Comparison of ENCODE assay signal across 32 cellular contexts in the genomic region with DNA sequence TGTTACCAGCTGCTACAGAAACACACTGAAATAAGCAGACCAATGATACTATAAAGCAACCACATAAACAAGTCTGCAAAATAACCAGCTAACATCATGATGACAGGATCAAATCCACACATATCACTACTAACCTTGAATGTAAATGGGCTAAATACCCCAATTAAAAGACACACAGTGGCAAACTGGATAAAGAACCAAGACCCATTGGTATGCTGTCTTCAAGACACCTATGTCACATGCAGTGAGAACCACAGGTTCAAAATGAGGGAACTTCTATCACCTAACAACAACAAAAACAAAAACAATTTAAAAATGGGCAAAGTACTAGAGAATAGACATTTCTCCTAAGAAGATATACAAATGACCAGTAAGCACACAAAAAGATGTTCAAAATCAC.
"Had no signal": no experiment of that assay in that cellular context is flagged by ENCODE, and none has a peak within 500 bp of the region (broad histone marks: within the 10 kb centered on the region; RNA-seq: fewer than 3 reads in every experiment).

No MANE protein-coding gene starts in this region.

- DNase-seq: Karpas-422, MG63, MM.1S, NCI-H1048, NCI-H1092, NCI-H1105, NCI-H1105 treated with DMSO at 0.1 percent for 48 hours, NCI-H1417, NCI-H1417 treated with DMSO at 0.1 percent for 48 hours, NCI-H1436, NCI-H1436 treated with DMSO at 0.1 percent for 48 hours, NCI-H146, NCI-H1694, NCI-H1694 treated with DMSO at 0.1 percent for 48 hours, NCI-H187, NCI-H187 treated with DMSO at 0.1 percent for 48 hours, NCI-H1930, NCI-H2029, NCI-H2029 treated with DMSO at 0.1 percent for 48 hours, NCI-H2081, NCI-H2081 treated with DMSO at 0.1 percent for 48 hours, NCI-H2107, NCI-H2171, NCI-H2171 treated with DMSO at 0.1 percent for 48 hours, NCI-H2227 treated with DMSO at 0.1 percent for 48 hours, NCI-H226, NCI-H345, NCI-H446, NCI-H446 treated with DMSO at 0.1 percent for 48 hours, NCI-H510A, NCI-H510A treated with DMSO at 0.1 percent for 48 hours, NCI-H524 had no signal

- H3K36me3 ChIP-seq: MG63 had no signal

- H3K4me3 ChIP-seq: MG63 had no signal
